Comparison of ENCODE assay signal across 8 cellular contexts in genomic region chr3:184777566-184778356, GRCh38.
DNase-seq lines count a peak whose midpoint lies in the region; ATAC-seq and TF ChIP-seq lines count a peak whose summit lies in the region.

No MANE protein-coding gene starts in this region.

- peak; percentile 77 for ATAC-seq in HG03342 (IDR thresholded peaks at IDR 0.05; ENCODE audit: unreplicated experiment)
- no peak for ATAC-seq in GM21528 (IDR thresholded peaks at IDR 0.05; ENCODE audit: low FRiP score, unreplicated experiment)

- DNase-seq in NCI-H510A treated with DMSO at 0.1 percent for 48 hours (lab: John Stamatoyannopoulos, UW): peak; percentile 97
- peak; percentile 74 for DNase-seq in activated CD4-positive, CD25-positive, alpha-beta regulatory T cell treated with anti-CD3 and anti-CD28 coated beads, Interleukin-2, amount 50 U/mL, for 72 hours
- DNase-seq in cerebellar cortex (ENCODE audit: low spot score): peak; percentile 96
- peak; percentile 92 for DNase-seq in kidney tubule cell (ENCODE audit: low spot score)
- peak; percentile 83 to 85 for DNase-seq in stimulated activated CD4-positive, alpha-beta T cell treated with anti-CD3 and anti-CD28 coated beads, Interleukin-2, amount 100 ng/mL, for 24 hours

- peak; percentile 68 for TF ChIP-seq CTCF in GM12874 (IDR thresholded peaks at IDR 0.05; ENCODE audit: insufficient read depth, low read depth, low read length)
